Comparison of ENCODE assay signal across 21 cellular contexts in genomic region chr5:132592521-132592920, GRCh38. TPM values are rescaled to one million over a fixed set of nuclear protein-coding genes. Genes with fewer than 3 reads are reported as not detected.
"Had no signal": no experiment of that assay in that cellular context is flagged by ENCODE, and none has a peak within 500 bp of the region (broad histone marks: within the 10 kb centered on the region; RNA-seq: fewer than 3 reads in every experiment).

No MANE protein-coding gene starts in this region.

- H3K27ac Mint-ChIP-seq: activated T-helper 1 cell treated with anti-CD3 and anti-CD28 coated beads, Interleukin-12 subunit alpha, Interleukin-12 subunit beta, Interleukin-2, Interleukin-4 antibody, amounts not matched to agents 30 ng/mL and 10 ng/mL and 1 ng/mL, durations not matched to agents 14 hours and 24 hours and 36 hours had no signal

- H3K4me1 ChIP-seq: lower lobe of right lung, sigmoid colon, uterus had no signal

- H3K9me3 Mint-ChIP-seq: activated T-helper 1 cell treated with anti-CD3 and anti-CD28 coated beads, Interleukin-12 subunit alpha, Interleukin-12 subunit beta, Interleukin-2, Interleukin-4 antibody, amounts not matched to agents 30 ng/mL and 10 ng/mL and 1 ng/mL, durations not matched to agents 14 hours and 24 hours and 36 hours; neural crest cell had no signal

- H3K4me3 Mint-ChIP-seq: activated T-helper 1 cell treated with anti-CD3 and anti-CD28 coated beads, Interleukin-12 subunit alpha, Interleukin-12 subunit beta, Interleukin-2, Interleukin-4 antibody, amounts not matched to agents 30 ng/mL and 10 ng/mL and 1 ng/mL, durations not matched to agents 14 hours and 24 hours and 36 hours; neural crest cell had no signal

- H3K4me1 Mint-ChIP-seq: neural crest cell had no signal

- H3K4me3 ChIP-seq: lower lobe of right lung, sigmoid colon, uterus had no signal

- H3K27me3 ChIP-seq: sigmoid colon, uterus had no signal

- H3K36me3 ChIP-seq: uterus had no signal

- H3K27ac ChIP-seq: lower lobe of right lung, sigmoid colon, uterus had no signal

- DNase-seq: activated CD4-positive, alpha-beta T cell treated with anti-CD3 and anti-CD28 coated beads, Interleukin-2, amount 50 U/mL, for 1 hour; activated naive CD4-positive, alpha-beta T cell; aorta; hippocampal formation; left cardiac atrium; lower lobe of right lung; midbrain; sigmoid colon; stimulated activated CD4-positive, alpha-beta T cell treated with anti-CD3 and anti-CD28 coated beads, Interleukin-12 subunit alpha, Interleukin-12 subunit beta, amount 100 ng/mL, for 4 hours; stimulated activated CD4-positive, alpha-beta T cell treated with anti-CD3 and anti-CD28 coated beads, Interleukin-2, amount 100 ng/mL, for 24 hours; T-helper 1 cell; T1000; uterus had no signal

- ATAC-seq: activated CD4-positive, CD25-positive, alpha-beta regulatory T cell treated with anti-CD3 and anti-CD28 coated beads, Interleukin-2, amount 50 U/mL, for 24 hours; esophagus mucosa; left cardiac atrium; lower lobe of right lung had no signal

RNA-seq across cellular contexts. Expression of gene IL5, which starts 49.2 kb away (rescaled TPM):
- total RNA-seq: aorta, cardiac septum, esophagus mucosa, glomerular endothelial cell, left cardiac atrium, lower lobe of right lung, neural crest cell, osteocyte, pulmonary artery endothelial cell, sigmoid colon, uterus had no signal
- polyA plus RNA-seq: aorta, sigmoid colon had no signal
